In the genomic region with DNA sequence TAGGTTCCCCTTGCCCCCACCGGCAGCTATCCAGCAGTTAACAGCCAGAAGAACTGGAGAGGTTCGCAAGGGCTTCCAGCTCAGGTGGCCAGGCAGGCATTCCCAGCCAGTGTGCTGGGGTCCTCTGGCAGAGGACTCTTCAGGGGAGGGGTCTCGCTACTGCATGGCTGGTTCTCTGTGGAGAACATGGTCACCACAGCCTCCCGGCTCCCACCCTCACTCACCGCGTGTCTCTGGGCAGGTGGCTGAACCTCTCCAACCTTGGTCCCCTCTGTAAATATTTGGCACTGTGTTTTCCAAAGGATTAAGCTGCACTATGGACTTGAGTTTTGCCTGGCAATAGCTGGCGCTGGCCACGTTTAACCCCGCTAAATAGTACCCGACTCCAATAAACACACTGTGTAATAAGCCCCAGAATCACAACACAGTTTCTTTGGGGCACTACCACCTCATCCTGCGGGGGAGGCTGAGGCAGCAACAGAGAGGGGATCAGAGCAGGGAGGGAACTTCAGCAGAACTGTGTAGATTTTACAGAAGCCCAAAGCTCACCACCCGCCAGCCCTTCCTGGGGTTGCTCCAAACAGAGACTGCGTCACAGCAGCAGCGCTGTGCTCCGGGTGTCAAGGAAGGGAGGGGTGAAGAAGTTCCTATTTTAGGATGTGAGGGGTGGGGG, we compare ENCODE assay signal across 1 cellular context.
TF ChIP-seq lines count a peak whose summit lies in the region.

No MANE protein-coding gene starts in this region.

TF ChIP-seq in HepG2, 621 proteins besides CTCF, POLR2A, EP300 and RAD21 (continued from another document):
- no peak for TF ChIP-seq POLR2AphosphoS5 (IDR thresholded peaks at IDR 0.05; ENCODE audit: low read depth, low read length)
- peak; percentile 77 for TF ChIP-seq BCL6 (CRISPR knock-in tag; IDR thresholded peaks at IDR 0.05)
- TF ChIP-seq ZNF660 (CRISPR knock-in tag; IDR thresholded peaks at IDR 0.05; ENCODE audit: borderline replicate concordance, low read depth): no peak
- no peak for TF ChIP-seq NPAS2 (CRISPR knock-in tag; IDR thresholded peaks at IDR 0.05; ENCODE audit: borderline replicate concordance)
- TF ChIP-seq ZNF567 (CRISPR knock-in tag; IDR thresholded peaks at IDR 0.05; ENCODE audit: borderline replicate concordance): no peak
- TF ChIP-seq, protein P1, sequence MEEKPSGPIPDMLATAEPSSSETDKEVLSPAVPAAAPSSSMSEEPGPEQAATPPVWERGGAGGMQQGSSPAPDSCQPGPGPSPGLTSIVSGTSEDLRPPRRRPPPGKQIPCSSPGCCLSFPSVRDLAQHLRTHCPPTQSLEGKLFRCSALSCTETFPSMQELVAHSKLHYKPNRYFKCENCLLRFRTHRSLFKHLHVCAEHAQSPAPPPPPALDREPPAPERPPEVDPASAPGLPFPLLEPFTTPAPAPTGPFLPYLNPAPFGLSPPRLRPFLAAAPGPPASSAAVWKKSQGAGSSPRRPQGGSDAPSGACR (CRISPR knock-in tag; IDR thresholded peaks at IDR 0.05): no peak
- TF ChIP-seq SIX1 (CRISPR knock-in tag; IDR thresholded peaks at IDR 0.05; ENCODE audit: borderline replicate concordance): no peak; the same call in 1 of the 2 replicates
